Comparison of ENCODE assay signal across 7 cellular contexts in the genomic region with DNA sequence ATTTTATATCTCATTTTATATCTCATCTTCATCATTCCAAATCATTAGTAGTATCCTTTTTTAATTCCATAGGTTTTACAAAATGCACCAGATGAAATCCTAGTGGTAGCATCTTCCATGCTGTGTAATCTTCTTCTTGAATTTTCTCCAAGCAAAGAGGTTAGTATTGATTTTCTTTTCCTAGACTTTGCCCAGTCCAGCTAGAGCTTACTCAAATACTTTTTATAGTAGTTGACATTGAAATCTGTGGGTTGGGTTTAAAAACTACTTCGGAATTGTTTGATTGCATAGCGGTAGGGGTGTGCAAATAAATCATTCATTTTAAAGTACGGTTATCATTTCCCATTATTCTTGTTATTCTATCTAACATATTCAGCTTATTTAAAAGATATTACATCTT.
"Had no signal": no experiment of that assay in that cellular context is flagged by ENCODE, and none has a peak within 500 bp of the region (broad histone marks: within the 10 kb centered on the region; RNA-seq: fewer than 3 reads in every experiment).

No MANE protein-coding gene starts in this region.

- H3K4me3 ChIP-seq: GM23338, K562 had no signal

- H3K27ac ChIP-seq: HL-60 had no signal

- ATAC-seq: GM23338, K562 had no signal

- DNase-seq: H9, HCEC 1CT, IMR-90, KG1 had no signal
